8 cellular contexts compared by ENCODE assay signal in genomic region chr10:5684318-5684970, GRCh38.
DNase-seq lines count a peak whose midpoint lies in the region; ATAC-seq and TF ChIP-seq lines count a peak whose summit lies in the region.

TSS of gene TASOR2 (plus strand) at chr10:5684838. CDS start at chr10:5720643, 35,805 bp downstream.

- H3K4me3 ChIP-seq in AG09309 (ENCODE audit: control insufficient read depth, low read depth, low read length) = peak within 1 kb of the TSS; percentile 61

- ATAC-seq in GM19025 (IDR thresholded peaks at IDR 0.05; ENCODE audit: low read depth, unreplicated experiment) (peak; percentile 74), HG03342 (IDR thresholded peaks at IDR 0.05; ENCODE audit: unreplicated experiment) (peak; percentile 67)
- ATAC-seq in activated CD4-positive, CD25-positive, alpha-beta regulatory T cell treated with anti-CD3 and anti-CD28 coated beads, Interleukin-2, amount 50 U/mL, for 24 hours = peak; percentile 63 to 74

- DNase-seq in AG09309 (ENCODE audit: low read depth) (peak; percentile 79), NCI-H446 treated with DMSO at 0.1 percent for 48 hours (lab: John Stamatoyannopoulos, UW) (peak; percentile 95), cerebellar cortex (ENCODE audit: low spot score) (peak; percentile 97), iris pigment epithelial cell (ENCODE audit: low read depth) (peak; percentile 97)
- peak; percentile 94 for DNase-seq in stimulated activated CD4-positive, alpha-beta T cell treated with anti-CD3 and anti-CD28 coated beads, Interleukin-12 subunit alpha, Interleukin-12 subunit beta, amount 100 ng/mL, for 24 hours (ENCODE audit: low read depth in 2 of 2)

- TF ChIP-seq CTCF in AG09309 (IDR thresholded peaks at IDR 0.05; ENCODE audit: control insufficient read depth, insufficient read depth, low read depth, low read length, missing control alignments) = no peak

Comparison
In these comparisons a context has a peak if more than half of its experiments do, and no peak if none do; other contexts are left out.
1. Peak in every context shown above with its lines: DNase-seq, ATAC-seq and H3K4me3 ChIP-seq.